ENCODE assay signal across 36 cellular contexts in the genomic region with DNA sequence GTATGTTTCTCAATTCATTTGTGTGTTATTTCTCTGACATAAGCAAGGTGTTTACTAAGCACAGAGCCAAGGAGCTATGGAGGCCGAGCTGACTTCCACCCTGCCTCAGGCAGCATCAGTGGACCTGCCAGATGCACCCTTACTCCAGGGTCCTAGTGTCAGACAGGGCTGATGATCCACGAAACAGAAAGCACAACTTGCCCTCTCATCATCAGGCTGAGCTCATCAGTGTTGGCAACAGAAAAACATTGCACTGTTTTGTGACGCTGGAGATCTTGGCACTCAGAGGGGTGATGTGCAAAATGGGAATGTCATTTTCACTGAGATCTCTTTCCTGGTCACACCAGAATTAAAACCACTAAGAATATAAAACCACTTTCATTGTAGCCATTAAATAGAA.
A peak's percentile ranks its signal among the peaks of the same experiment; 100 is the strongest.
DNase-seq lines count a peak whose midpoint lies in the region; ATAC-seq, FAIRE-seq and TF ChIP-seq lines count a peak whose summit lies in the region.
"Had no signal": no experiment of that assay in that cellular context is flagged by ENCODE, and none has a peak within 500 bp of the region (broad histone marks: within the 10 kb centered on the region; RNA-seq: fewer than 3 reads in every experiment).

No MANE protein-coding gene starts in this region.

- intact Hi-C loops in Right ventricle myocardium superior (cut with DNase I), result no loop called here
- intact Hi-C loops in cardiac septum (cut with DNase I), result no loop called here
- intact Hi-C loops in heart right ventricle (cut with DNase I), result no loop called here

- H3K9me3 ChIP-seq in heart right ventricle, result no peaks in the 10 kb centered on the region
- H3K9me3 ChIP-seq: BE2C, SJSA1, thoracic aorta, vagina had no signal

- no peak for TF ChIP-seq CTCF in cardiac fibroblast (IDR thresholded peaks at IDR 0.05; ENCODE audit: low read depth, low read length)
- no peak for TF ChIP-seq CTCF in heart right ventricle (IDR thresholded peaks at IDR 0.05)

- peak; percentile 64 for ATAC-seq in Right ventricle myocardium superior (ENCODE audit: poor library complexity)
- peak in 5 of 8 donors; percentile 33 to 84 (median 53) for ATAC-seq in heart right ventricle
- no peak for ATAC-seq in HG02852 (IDR thresholded peaks at IDR 0.05; ENCODE audit: unreplicated experiment)
- ATAC-seq: activated naive CD4-positive, alpha-beta T cell treated with anti-CD3 and anti-CD28 coated beads, Interleukin-2, amount 50 U/mL, for 72 hours; GM12878; stimulated activated naive CD8-positive, alpha-beta T cell treated with anti-CD3 and anti-CD28 coated beads, Interleukin-15, Interleukin-2, amounts not matched to agents 100 U/mL and 50 U/mL, for 24 hours; WTC11 had no signal

- peaks cover 0 to 28% (median 0%) of the 10 kb centered on the region in 9 donors for H3K36me3 ChIP-seq in heart right ventricle
- H3K36me3 ChIP-seq: BE2C had no signal

- no peaks in the 10 kb centered on the region for H3K27me3 ChIP-seq in heart right ventricle
- H3K27me3 ChIP-seq: BE2C, SJSA1, vagina had no signal

- H3K4me3 ChIP-seq in cardiac fibroblast (replicated peaks in 1 of 2; ENCODE audit: low read depth in 2 of 2, low read length in 2 of 2), result no peak overlapping the region
- no peak overlapping the region for H3K4me3 ChIP-seq in heart right ventricle
- H3K4me3 ChIP-seq: GM12878, lung, SJSA1, smooth muscle cell, thoracic aorta, vagina had no signal

- no peak overlapping the region for H3K27ac ChIP-seq in heart right ventricle
- H3K27ac ChIP-seq: epithelial cell of prostate, SJSA1, thoracic aorta, vagina had no signal

- DNase-seq in Right ventricle myocardium superior (peak; percentile 42), cardiac septum (ENCODE audit: low spot score) (no peak), cardiac fibroblast (ENCODE audit: low read depth in 2 of 2) (peak; percentile 25 to 27), heart right ventricle (no peak), stromal cell of bone marrow (ENCODE audit: low read depth) (peak; percentile 39), GM12892 (ENCODE audit: insufficient read length) (no peak), A172 (ENCODE audit: low spot score) (no peak)
- DNase-seq: activated CD4-positive, alpha-beta T cell treated with anti-CD3 and anti-CD28 coated beads, Interleukin-2, amount 10 ng/mL, durations not matched to agents 7 days and 5 days; activated effector memory CD4-positive, alpha-beta T cell treated with Interleukin-2 at 50 U/mL for 16 hours; activated T-cell treated with anti-CD3 and anti-CD28 coated beads, Interleukin-2, amount 50 U/mL, for 1 hour; BE2C; CD8-positive, alpha-beta memory T cell; DMS 273 treated with DMSO at 0.1 percent for 48 hours; effector memory CD4-positive, alpha-beta T cell; EL; foreskin melanocyte; H9; NCI-H1092; NCI-H1694 treated with DMSO at 0.1 percent for 48 hours; NCI-H446; NCI-H774; stimulated activated naive CD8-positive, alpha-beta T cell treated with anti-CD3 and anti-CD28 coated beads, Interleukin-15, Interleukin-2, amounts not matched to agents 100 U/mL and 50 U/mL, for 24 hours had no signal

- WGBS in heart right ventricle, 2 donors, result 56 to 68% methylated on average over 3 of the region's 3 CpGs

- H3K4me1 ChIP-seq in heart right ventricle, result peaks cover 0 to 3% (median 0%) of the 10 kb centered on the region in 9 donors
- H3K4me1 ChIP-seq: BE2C, SJSA1, vagina had no signal

- no peak for TF ChIP-seq POLR2A in GM12892 (IDR thresholded peaks at IDR 0.05; ENCODE audit: low read depth, low read length)

- no peak for FAIRE-seq in GM12892 (lab: Jason Lieb, UNC)
- FAIRE-seq: A204.1, bronchial epithelial cell, colon, GM12878, RCC 7860 had no signal

Comparison
In these comparisons a context has a peak if more than half of its experiments do, and no peak if none do; other contexts are left out.
1. DNase-seq: peak in Right ventricle myocardium superior (single experiment), cardiac fibroblast (2 of 2) and stromal cell of bone marrow (single experiment); none in cardiac septum (single experiment), heart right ventricle (0 of 2), GM12892 (single experiment) and A172 (single experiment).